ENCODE assay signal across 1 cellular context in genomic region chr19:50275577-50276368, GRCh38.
TF ChIP-seq lines count a peak whose summit lies in the region.

No MANE protein-coding gene starts in this region.

TF ChIP-seq in HepG2, 621 proteins besides CTCF, POLR2A, EP300 and RAD21 (continued from another document and continues in another):
- TF ChIP-seq HMGXB4 (CRISPR knock-in tag; IDR thresholded peaks at IDR 0.05; ENCODE audit: borderline replicate concordance in 1 of 2, low read depth in 1 of 2) (0 out of 4 replicates have a peak, but pooled peaks of 1 of the 2 experiments have one; percentile 44), ZNF766 (CRISPR knock-in tag; IDR thresholded peaks at IDR 0.05; ENCODE audit: borderline replicate concordance) (no peak), ZNF468 (CRISPR knock-in tag; IDR thresholded peaks at IDR 0.05) (no peak), POLR2AphosphoS2 (IDR thresholded peaks at IDR 0.05; ENCODE audit: low read depth, low read length) (no peak), JUN (CRISPR knock-in tag; IDR thresholded peaks at IDR 0.05) (no peak), KDM3A (CRISPR knock-in tag; IDR thresholded peaks at IDR 0.05; ENCODE audit: low read depth) (no peak; the same call in 1 of the 2 replicates), ZFP36L2 (CRISPR knock-in tag; IDR thresholded peaks at IDR 0.05) (no peak), SMC3 (IDR thresholded peaks at IDR 0.05; ENCODE audit: low read length) (no peak), ZNF225 (CRISPR knock-in tag; IDR thresholded peaks at IDR 0.05) (no peak), IKZF5 (CRISPR knock-in tag; IDR thresholded peaks at IDR 0.05) (peak; percentile 62; the same call in 1 of the 2 replicates), AHDC1 (CRISPR knock-in tag; IDR thresholded peaks at IDR 0.05; ENCODE audit: borderline replicate concordance) (no peak), ZNF800 (CRISPR knock-in tag; IDR thresholded peaks at IDR 0.05) (peak; percentile 68; the same call in 1 of the 2 replicates), ZNF350 (CRISPR knock-in tag; IDR thresholded peaks at IDR 0.05; ENCODE audit: borderline replicate concordance, low read depth) (0 out of 2 replicates have a peak, but pooled peaks have one; percentile 43), FOXC1 (CRISPR knock-in tag; IDR thresholded peaks at IDR 0.05; ENCODE audit: borderline replicate concordance) (no peak), NFKBIZ (CRISPR knock-in tag; IDR thresholded peaks at IDR 0.05) (no peak), ZNF234 (CRISPR knock-in tag; conservative IDR thresholded peaks at IDR 0.05) (no peak), ZNF629 (CRISPR knock-in tag; conservative IDR thresholded peaks at IDR 0.05) (peak; percentile 69), GTF2F1 (IDR thresholded peaks at IDR 0.05; ENCODE audit: low read length) (no peak), FOXM1 (CRISPR knock-in tag; IDR thresholded peaks at IDR 0.05) (no peak), ZNF207 (IDR thresholded peaks at IDR 0.05; ENCODE audit: borderline replicate concordance) (no peak), PAWR (CRISPR knock-in tag; IDR thresholded peaks at IDR 0.05; ENCODE audit: borderline replicate concordance) (no peak), ZBTB26 (CRISPR knock-in tag; IDR thresholded peaks at IDR 0.05; ENCODE audit: borderline replicate concordance) (no peak), ZFP82 (CRISPR knock-in tag; IDR thresholded peaks at IDR 0.05; ENCODE audit: borderline replicate concordance) (no peak), CCAR2 (optimal IDR thresholded peaks at IDR 0.05; ENCODE audit: low read depth, low read length) (no peak), MED13 (CRISPR knock-in tag; IDR thresholded peaks at IDR 0.05) (no peak), ZSCAN5A (CRISPR knock-in tag; IDR thresholded peaks at IDR 0.05; ENCODE audit: borderline replicate concordance) (no peak), FOXO1 (CRISPR knock-in tag; IDR thresholded peaks at IDR 0.05) (no peak), U2AF1 (optimal IDR thresholded peaks at IDR 0.05; ENCODE audit: low read depth, low read length) (no peak), RXRA (CRISPR knock-in tag; IDR thresholded peaks at IDR 0.05) (peak; percentile 94), SSRP1 (CRISPR knock-in tag; IDR thresholded peaks at IDR 0.05) (no peak), THAP7 (CRISPR knock-in tag; IDR thresholded peaks at IDR 0.05) (no peak), MAF1 (CRISPR knock-in tag; IDR thresholded peaks at IDR 0.05; ENCODE audit: borderline replicate concordance) (no peak; the same call in 1 of the 2 replicates), ARNTL (CRISPR knock-in tag; IDR thresholded peaks at IDR 0.05) (peak; percentile 46; the same call in 1 of the 2 replicates), SP4 (CRISPR knock-in tag; IDR thresholded peaks at IDR 0.05) (no peak), ZNF251 (CRISPR knock-in tag; IDR thresholded peaks at IDR 0.05) (no peak), POGZ (CRISPR knock-in tag; IDR thresholded peaks at IDR 0.05) (no peak), ARNT (IDR thresholded peaks at IDR 0.05) (no peak), PRMT3 (CRISPR knock-in tag; IDR thresholded peaks at IDR 0.05; ENCODE audit: borderline replicate concordance, low read depth) (no peak), ZNF784 (CRISPR knock-in tag; IDR thresholded peaks at IDR 0.05; ENCODE audit: borderline replicate concordance) (no peak), ZNF296 (CRISPR knock-in tag; conservative IDR thresholded peaks at IDR 0.05) (no peak), ZNF337 (CRISPR knock-in tag; IDR thresholded peaks at IDR 0.05; ENCODE audit: borderline replicate concordance, low read depth) (no peak), NR1H2 (CRISPR knock-in tag; IDR thresholded peaks at IDR 0.05; ENCODE audit: borderline replicate concordance, low read depth) (no peak), SAFB2 (CRISPR knock-in tag; IDR thresholded peaks at IDR 0.05; ENCODE audit: borderline replicate concordance, low read depth) (no peak), MTF1 (CRISPR knock-in tag; IDR thresholded peaks at IDR 0.05) (no peak), ZGPAT (CRISPR knock-in tag; IDR thresholded peaks at IDR 0.05) (peak; percentile 47; the same call in 1 of the 2 replicates), ZNF740 (CRISPR knock-in tag; IDR thresholded peaks at IDR 0.05) (0 out of 2 replicates have a peak, but pooled peaks have one; percentile 27), ZNF530 (CRISPR knock-in tag; IDR thresholded peaks at IDR 0.05; ENCODE audit: low read depth) (no peak), HIVEP1 (CRISPR knock-in tag; IDR thresholded peaks at IDR 0.05) (no peak), ZNF335 (CRISPR knock-in tag; IDR thresholded peaks at IDR 0.05) (0 out of 2 replicates have a peak, but pooled peaks have one; percentile 22), ZNF614 (CRISPR knock-in tag; IDR thresholded peaks at IDR 0.05; ENCODE audit: borderline replicate concordance) (no peak)
